In genomic region chr16:5321925-5322324, GRCh38 we compare ENCODE assay signal across 23 cellular contexts.
A peak's percentile ranks its signal among the peaks of the same experiment; 100 is the strongest.
DNase-seq lines count a peak whose midpoint lies in the region; ATAC-seq lines count a peak whose summit lies in the region.
"Had no signal": no experiment of that assay in that cellular context is flagged by ENCODE, and none has a peak within 500 bp of the region (broad histone marks: within the 10 kb centered on the region; RNA-seq: fewer than 3 reads in every experiment).

No MANE protein-coding gene starts in this region.

- DNase-seq in NCI-H226 (peak; percentile 94), astrocyte of the hippocampus (ENCODE audit: low read depth, low spot score) (peak; percentile 16), mesenchymal stem cell (no peak), SHP77 treated with DMSO at 0.1 percent for 48 hours (lab: John Stamatoyannopoulos, UW) (no peak)
- DNase-seq: Calu3; DMS153; DND-41; H7; KBM-7; MM.1S; NCI-H2029; NCI-H446 treated with DMSO at 0.1 percent for 48 hours; NCI-H526; NCI-H82; NK-92 treated with Interleukin-12 subunit alpha and Interleukin-12 subunit beta, amount 100 ng/mL, for 24 hours; PC-9; SHP77 had no signal

- no peak overlapping the region for H3K18ac ChIP-seq in mesenchymal stem cell (ENCODE audit: low read depth in 1 of 2, low read length in 2 of 2)

- H3K36me3 ChIP-seq in BLaER1 (no peaks in the 10 kb centered on the region), mesenchymal stem cell (ENCODE audit: control insufficient read depth in 1 of 2, insufficient read depth in 2 of 2, low read depth in 1 of 2, low read length in 2 of 2) (no peaks in the 10 kb centered on the region)

- H3K4ac ChIP-seq in mesenchymal stem cell (ENCODE audit: low read depth in 1 of 2, low read length in 2 of 2), result no peak overlapping the region

- H2AFZ ChIP-seq in mesenchymal stem cell (ENCODE audit: low read depth, low read length), result no peak overlapping the region
- H2AFZ ChIP-seq: PC-9 had no signal

- H3K23ac ChIP-seq in mesenchymal stem cell (ENCODE audit: low read length in 2 of 2), result no peak overlapping the region

- no peak overlapping the region for H3K14ac ChIP-seq in mesenchymal stem cell (ENCODE audit: low read length in 2 of 2)

- H3K9ac ChIP-seq in BLaER1, result no peak overlapping the region
- H3K9ac ChIP-seq in mesenchymal stem cell (ENCODE audit: low read length), result no peak overlapping the region

- H4K20me1 ChIP-seq in BLaER1, result no peaks in the 10 kb centered on the region

- H4K91ac ChIP-seq in mesenchymal stem cell (ENCODE audit: low read length), result peak overlapping the region; percentile 68

- no peak overlapping the region for H2AK5ac ChIP-seq in mesenchymal stem cell (ENCODE audit: low read length, severe bottlenecking)

- H3K4me1 ChIP-seq in BLaER1, result peaks cover 18% of the 10 kb centered on the region
- H3K4me1 ChIP-seq in mesenchymal stem cell (ENCODE audit: control insufficient read depth, insufficient read depth, low read depth, low read length), result no peaks in the 10 kb centered on the region

- H3K27ac ChIP-seq in BLaER1, result no peak overlapping the region
- H3K27ac ChIP-seq in mesenchymal stem cell (ENCODE audit: low read length, poor library complexity, severe bottlenecking), result no peak overlapping the region
- H3K27ac ChIP-seq: 22Rv1, PC-9, RWPE1 had no signal

- no peak overlapping the region for H2BK5ac ChIP-seq in mesenchymal stem cell (ENCODE audit: low read depth, low read length, poor library complexity, severe bottlenecking)

- ATAC-seq in HG03108 (IDR thresholded peaks at IDR 0.05; ENCODE audit: unreplicated experiment) (no peak), HG03469 (IDR thresholded peaks at IDR 0.05; ENCODE audit: unreplicated experiment) (no peak), GM18907 (IDR thresholded peaks at IDR 0.05; ENCODE audit: unreplicated experiment) (no peak)

- H3K9me3 ChIP-seq in BLaER1 (no peaks in the 10 kb centered on the region), mesenchymal stem cell (ENCODE audit: control insufficient read depth, low read length) (peaks cover 18% of the 10 kb centered on the region)

- no peaks in the 10 kb centered on the region for H3K27me3 ChIP-seq in BLaER1
- no peaks in the 10 kb centered on the region for H3K27me3 ChIP-seq in mesenchymal stem cell (ENCODE audit: control insufficient read depth in 1 of 2, insufficient read depth in 1 of 2, low read length in 2 of 2)

- WGBS in mesenchymal stem cell, result 66% methylated on average over 4 of the region's 4 CpGs

- H3K4me3 ChIP-seq in BLaER1 (no peak overlapping the region), mesenchymal stem cell (ENCODE audit: insufficient read depth in 1 of 2, low read depth in 1 of 2, low read length in 2 of 2) (no peak overlapping the region)
- H3K4me3 ChIP-seq: PC-9 had no signal

- H2BK15ac ChIP-seq in mesenchymal stem cell (ENCODE audit: low read depth, poor library complexity, severe bottlenecking), result no peak overlapping the region

- H3K4me2 ChIP-seq in BLaER1, result 0 out of 2 replicates have a peak overlapping the region, but pooled peaks have one; percentile 12
- no peak overlapping the region for H3K4me2 ChIP-seq in mesenchymal stem cell (ENCODE audit: low read length, poor library complexity, severe bottlenecking)
- H3K4me2 ChIP-seq: PC-9 had no signal

- no peaks in the 10 kb centered on the region for H3K79me1 ChIP-seq in mesenchymal stem cell (replicated peaks; ENCODE audit: low read length, poor library complexity, severe bottlenecking)

- H2BK120ac ChIP-seq in mesenchymal stem cell (ENCODE audit: low read depth, low read length), result no peak overlapping the region

- H4K8ac ChIP-seq in mesenchymal stem cell (ENCODE audit: low read length), result no peak overlapping the region

- no peak overlapping the region for H2BK12ac ChIP-seq in mesenchymal stem cell (ENCODE audit: low read length in 2 of 2)

Comparison
In these comparisons a context has a peak if more than half of its experiments do, and no peak if none do; other contexts are left out.
1. DNase-seq: peak in NCI-H226 (single experiment) and astrocyte of the hippocampus (single experiment); none in mesenchymal stem cell (single experiment) and SHP77 treated with DMSO at 0.1 percent for 48 hours (single experiment).